ENCODE assay signal across 23 cellular contexts in the genomic region with DNA sequence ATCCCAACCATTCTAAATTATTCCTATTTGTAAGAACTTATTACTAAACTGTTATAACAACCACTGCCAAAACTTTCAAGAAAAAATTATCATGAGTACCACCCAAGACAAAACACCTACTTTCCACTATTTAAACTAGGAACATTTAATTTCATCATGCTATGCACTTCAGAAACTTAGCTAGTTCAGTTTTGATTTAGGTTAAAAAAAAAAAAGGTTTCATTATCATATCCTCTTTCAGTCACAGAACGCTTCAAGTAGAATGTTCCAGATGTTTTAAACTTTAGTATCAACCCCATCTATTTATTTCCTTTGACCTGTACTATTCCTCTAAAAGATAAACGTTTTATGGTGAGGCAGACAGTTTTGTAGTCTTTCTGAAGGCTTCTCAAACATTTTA.
"Had no signal": no experiment of that assay in that cellular context is flagged by ENCODE, and none has a peak within 500 bp of the region (broad histone marks: within the 10 kb centered on the region; RNA-seq: fewer than 3 reads in every experiment).

No MANE protein-coding gene starts in this region.

- H3K4me1 Mint-ChIP-seq: activated naive CD8-positive, alpha-beta T cell treated with anti-CD3 and anti-CD28 coated beads, Interleukin-2, amount 50 U/mL, for 24 hours; WTC11 had no signal

- H3K9me3 Mint-ChIP-seq: activated CD8-positive, alpha-beta T cell treated with anti-CD3 and anti-CD28 coated beads for 36 hours; activated naive CD4-positive, alpha-beta T cell treated with anti-CD3 and anti-CD28 coated beads, Interleukin-2, amount 50 U/mL, for 24 hours; activated naive CD8-positive, alpha-beta T cell treated with anti-CD3 and anti-CD28 coated beads, Interleukin-2, amount 50 U/mL, for 24 hours; activated T-cell treated with anti-CD3 and anti-CD28 coated beads, Interleukin-2, amount 50 U/mL, for 4 hours; activated T-helper 2 cell treated with anti-CD3 and anti-CD28 coated beads, Interferon-gamma antibody, Interleukin-2, Interleukin-4, amounts not matched to agents 10 μg/mL and 5 μg/mL and 100 μg/mL, durations not matched to agents 14 hours and 24 hours and 36 hours; natural killer cell treated with Interleukin-12 subunit alpha and Interleukin-12 subunit beta and Interleukin-15 and Interleukin-18, amount 100 ng/mL, for 72 hours had no signal

- H3K36me3 ChIP-seq: tibial nerve had no signal

- H3K27me3 Mint-ChIP-seq: activated CD8-positive, alpha-beta T cell treated with anti-CD3 and anti-CD28 coated beads for 36 hours; activated naive CD4-positive, alpha-beta T cell treated with anti-CD3 and anti-CD28 coated beads, Interleukin-2, amount 50 U/mL, for 24 hours; activated naive CD8-positive, alpha-beta T cell treated with anti-CD3 and anti-CD28 coated beads, Interleukin-2, amount 50 U/mL, for 24 hours; natural killer cell treated with Interleukin-12 subunit alpha and Interleukin-12 subunit beta and Interleukin-15 and Interleukin-18, amount 100 ng/mL, for 72 hours had no signal

- H3K4me3 Mint-ChIP-seq: activated CD8-positive, alpha-beta T cell treated with anti-CD3 and anti-CD28 coated beads for 36 hours; activated naive CD4-positive, alpha-beta T cell treated with anti-CD3 and anti-CD28 coated beads, Interleukin-2, amount 50 U/mL, for 24 hours; activated naive CD8-positive, alpha-beta T cell treated with anti-CD3 and anti-CD28 coated beads, Interleukin-2, amount 50 U/mL, for 24 hours; activated T-cell treated with anti-CD3 and anti-CD28 coated beads, Interleukin-2, amount 50 U/mL, for 4 hours; natural killer cell treated with Interleukin-12 subunit alpha and Interleukin-12 subunit beta and Interleukin-15 and Interleukin-18, amount 100 ng/mL, for 72 hours; WTC11 had no signal

- H3K9me3 ChIP-seq: mucosa of descending colon, tibial nerve had no signal

- H3K4me1 ChIP-seq: tibial nerve had no signal

- H3K36me3 Mint-ChIP-seq: activated naive CD4-positive, alpha-beta T cell treated with anti-CD3 and anti-CD28 coated beads, Interleukin-2, amount 50 U/mL, for 24 hours; natural killer cell treated with Interleukin-12 subunit alpha and Interleukin-12 subunit beta and Interleukin-15 and Interleukin-18, amount 100 ng/mL, for 72 hours had no signal

- H3K27ac Mint-ChIP-seq: activated CD8-positive, alpha-beta T cell treated with anti-CD3 and anti-CD28 coated beads for 36 hours; activated naive CD4-positive, alpha-beta T cell treated with anti-CD3 and anti-CD28 coated beads, Interleukin-2, amount 50 U/mL, for 24 hours; activated naive CD8-positive, alpha-beta T cell treated with anti-CD3 and anti-CD28 coated beads, Interleukin-2, amount 50 U/mL, for 24 hours; activated T-helper 2 cell treated with anti-CD3 and anti-CD28 coated beads, Interferon-gamma antibody, Interleukin-2, Interleukin-4, amounts not matched to agents 10 μg/mL and 5 μg/mL and 100 μg/mL, durations not matched to agents 14 hours and 24 hours and 36 hours; natural killer cell treated with Interleukin-12 subunit alpha and Interleukin-12 subunit beta and Interleukin-15 and Interleukin-18, amount 100 ng/mL, for 72 hours; WTC11 had no signal

- H3K4me3 ChIP-seq: mucosa of descending colon, tibial nerve had no signal

- H3K27ac ChIP-seq: tibial nerve had no signal

- H3K27me3 ChIP-seq: tibial nerve had no signal

- DNase-seq: activated CD4-positive, alpha-beta T cell treated with anti-CD3 and anti-CD28 coated beads for 1 hour; activated CD4-positive, alpha-beta T cell treated with anti-CD3 and anti-CD28 coated beads, Interleukin-2, amount 50 U/mL, for 1 hour; activated CD8-positive, alpha-beta T cell treated with anti-CD3 and anti-CD28 coated beads for 36 hours; activated naive CD8-positive, alpha-beta T cell treated with anti-CD3 and anti-CD28 coated beads, Interleukin-2, amount 50 U/mL, for 24 hours; activated T-cell treated with anti-CD3 and anti-CD28 coated beads, Interleukin-2, amount 50 U/mL, for 4 hours; amygdala; caudate nucleus; foreskin fibroblast; head of caudate nucleus; hippocampal formation; left cardiac atrium; left ventricle myocardium superior; mucosa of descending colon; right cardiac atrium; stimulated activated CD4-positive, alpha-beta T cell treated with anti-CD3 and anti-CD28 coated beads, Interleukin-2, amount 100 ng/mL, for 48 hours; stimulated activated naive CD4-positive, alpha-beta T cell treated with Interleukin-2 at 50 U/mL for 16 hours had no signal

- FAIRE-seq: keratinocyte had no signal

- ATAC-seq: activated CD8-positive, alpha-beta T cell treated with anti-CD3 and anti-CD28 coated beads for 36 hours; activated naive CD8-positive, alpha-beta T cell treated with anti-CD3 and anti-CD28 coated beads, Interleukin-2, amount 50 U/mL, for 24 hours; activated T-cell treated with anti-CD3 and anti-CD28 coated beads, Interleukin-2, amount 50 U/mL, for 4 hours; esophagus mucosa; left cardiac atrium; left ventricle myocardium superior; mucosa of descending colon; natural killer cell treated with Interleukin-12 subunit alpha and Interleukin-12 subunit beta and Interleukin-15 and Interleukin-18, amount 100 ng/mL, for 72 hours; right cardiac atrium; WTC11 had no signal
